In the genomic region with DNA sequence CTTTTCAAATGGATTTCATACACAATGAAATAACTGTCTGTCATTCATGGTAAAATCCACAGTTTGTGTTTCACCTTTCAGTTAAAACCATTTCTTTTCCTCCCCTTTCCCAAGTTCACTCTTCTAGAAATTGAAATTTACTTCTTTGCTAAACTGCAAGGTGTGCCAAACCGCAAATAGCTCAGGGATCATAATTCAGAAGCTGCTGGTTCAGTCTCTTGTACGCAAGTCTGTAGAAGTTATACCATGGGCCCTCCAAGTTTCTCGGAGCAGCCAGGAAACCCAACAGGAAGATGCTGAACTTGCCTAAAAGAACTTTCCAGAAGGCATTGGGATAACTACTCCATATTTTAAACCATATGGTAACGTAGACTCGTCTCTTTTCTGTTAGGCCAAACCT, we compare ENCODE assay signal across 23 cellular contexts.
"Had no signal": no experiment of that assay in that cellular context is flagged by ENCODE, and none has a peak within 500 bp of the region (broad histone marks: within the 10 kb centered on the region; RNA-seq: fewer than 3 reads in every experiment).

No MANE protein-coding gene starts in this region.

- H3K9ac ChIP-seq: SK-N-SH had no signal

- H3K4me2 ChIP-seq: SK-N-SH had no signal

- ATAC-seq: HepG2, Panc1 had no signal

- DNase-seq: IMR-90, Karpas-422, KG1, MM.1S, MV-4-11, NCI-H1048, NCI-H1105, NCI-H1417, NCI-H1436 treated with DMSO at 0.1 percent for 48 hours, NCI-H1694, NCI-H187 treated with DMSO at 0.1 percent for 48 hours, NCI-H2029 treated with DMSO at 0.1 percent for 48 hours, NCI-H2171 treated with DMSO at 0.1 percent for 48 hours, NCI-H345, NCI-H446 treated with DMSO at 0.1 percent for 48 hours, NCI-H510A treated with DMSO at 0.1 percent for 48 hours, NCI-H748 treated with DMSO at 0.1 percent for 48 hours, SHP77, SK-N-SH, T-helper 1 cell had no signal

- H3K9me2 ChIP-seq: SK-N-SH had no signal

- H3K27ac ChIP-seq: RWPE1 had no signal
